9 cellular contexts compared by ENCODE assay signal in genomic region chr7:158957921-158958471, GRCh38.
DNase-seq lines count a peak whose midpoint lies in the region; ATAC-seq and TF ChIP-seq lines count a peak whose summit lies in the region.
"Had no signal": no experiment of that assay in that cellular context is flagged by ENCODE, and none has a peak within 500 bp of the region (broad histone marks: within the 10 kb centered on the region; RNA-seq: fewer than 3 reads in every experiment).

No MANE protein-coding gene starts in this region.

- peak; percentile 66 to 80 for ATAC-seq in left cardiac atrium

- H3K4me3 ChIP-seq in stomach (peak overlapping the region; percentile 18 to 42 (median 28)), sigmoid colon (no peak overlapping the region)
- H3K4me3 ChIP-seq: A549 had no signal

- WGBS in stomach, 5 donors: 7 to 36% (median 12%) methylated on average over 29 to 33 of the region's 33 CpGs
- 7 to 24% methylated on average over 33 of the region's 33 CpGs for WGBS in sigmoid colon, 2 donors

- no peaks in the 10 kb centered on the region for H3K36me3 ChIP-seq in stomach
- H3K36me3 ChIP-seq in sigmoid colon: no peaks in the 10 kb centered on the region

- POLR2A ChIA-PET in activated CD4-positive, alpha-beta memory T cell treated with anti-CD3 and anti-CD28 coated beads for 36 hours (lab: Charles Lee): no interaction called here

- H3K4me1 ChIP-seq in stomach (peaks cover 8 to 21% (median 13%) of the 10 kb centered on the region in 4 donors), sigmoid colon (peaks cover 0 to 15% (median 9%) of the 10 kb centered on the region in 4 donors)
- H3K4me1 ChIP-seq: A549 had no signal

- H3K27me3 ChIP-seq in stomach (peaks cover 0 to 24% (median 10%) of the 10 kb centered on the region in 3 donors), sigmoid colon (peaks cover 0 to 26% (median 11%) of the 10 kb centered on the region in 3 donors)

- CTCF ChIA-PET in activated CD4-positive, alpha-beta memory T cell treated with anti-CD3 and anti-CD28 coated beads for 36 hours (lab: Charles Lee): interaction anchor here (1.4 kb wide), 1 partner anchor 19 kb away, joined by 10 read pairs; no protein-coding TSS in a partner anchor

- H3K27ac Mint-ChIP-seq in activated CD4-positive, alpha-beta memory T cell treated with anti-CD3 and anti-CD28 coated beads for 36 hours: no peak overlapping the region

- intact Hi-C loops in activated CD4-positive, alpha-beta memory T cell treated with anti-CD3 and anti-CD28 coated beads for 36 hours (cut with micrococcal nuclease): no loop called here
- intact Hi-C loops in left cardiac atrium (cut with DNase I) (no loop called here), stomach (cut with DNase I; ENCODE audit: low total_unique reads) (no loop called here), sigmoid colon (cut with DNase I) (no loop called here)

- H3K9me3 ChIP-seq in stomach: no peaks in the 10 kb centered on the region
- H3K9me3 ChIP-seq in sigmoid colon: no peaks in the 10 kb centered on the region
- H3K9me3 ChIP-seq: A549 had no signal

- peaks cover 8% of the 10 kb centered on the region for H3K27me3 Mint-ChIP-seq in activated CD4-positive, alpha-beta memory T cell treated with anti-CD3 and anti-CD28 coated beads for 36 hours

- peaks cover 2% of the 10 kb centered on the region for H3K9me3 Mint-ChIP-seq in activated CD4-positive, alpha-beta memory T cell treated with anti-CD3 and anti-CD28 coated beads for 36 hours

- TF ChIP-seq EP300 in stomach (IDR thresholded peaks at IDR 0.05): no peak
- TF ChIP-seq EP300 in sigmoid colon (IDR thresholded peaks at IDR 0.05): no peak

- H3K27ac ChIP-seq in stomach (no peak overlapping the region), sigmoid colon (no peak overlapping the region)
- H3K27ac ChIP-seq: A549 had no signal

- no peaks in the 10 kb centered on the region for H3K36me3 Mint-ChIP-seq in activated CD4-positive, alpha-beta memory T cell treated with anti-CD3 and anti-CD28 coated beads for 36 hours

- TF ChIP-seq POLR2A in stomach (IDR thresholded peaks at IDR 0.05) (no peak), sigmoid colon (IDR thresholded peaks at IDR 0.05) (no peak)

- peaks cover 12% of the 10 kb centered on the region for H3K4me1 Mint-ChIP-seq in activated CD4-positive, alpha-beta memory T cell treated with anti-CD3 and anti-CD28 coated beads for 36 hours (ENCODE audit: low read depth)

- TF ChIP-seq CTCF in stomach (IDR thresholded peaks at IDR 0.05) (no peak), sigmoid colon (IDR thresholded peaks at IDR 0.05) (no peak)

- H3K4me3 Mint-ChIP-seq in activated CD4-positive, alpha-beta memory T cell treated with anti-CD3 and anti-CD28 coated beads for 36 hours: peak overlapping the region; percentile 61

- DNase-seq in NCI-H1417 (lab: John Stamatoyannopoulos, UW) (peak; percentile 89 to 91 (median 91)), NCI-H1417 treated with DMSO at 0.1 percent for 48 hours (lab: John Stamatoyannopoulos, UW) (no peak), NCI-H1092 (lab: John Stamatoyannopoulos, UW) (peak; percentile 49), left cardiac atrium (no peak), stomach (peak; percentile 83), AG08396 (ENCODE audit: low spot score) (no peak), sigmoid colon (no peak)
- peak; percentile 50 for DNase-seq in activated CD4-positive, alpha-beta memory T cell treated with anti-CD3 and anti-CD28 coated beads for 36 hours

Comparison
In these comparisons a context has a peak if more than half of its experiments do, and no peak if none do; other contexts are left out.
1. DNase-seq: peak in NCI-H1417 (3 of 3), NCI-H1092 (single experiment), activated CD4-positive, alpha-beta memory T cell treated with anti-CD3 and anti-CD28 coated beads for 36 hours (single experiment) and stomach (single experiment); none in NCI-H1417 treated with DMSO at 0.1 percent for 48 hours (single experiment), left cardiac atrium (single experiment), AG08396 (single experiment) and sigmoid colon (single experiment).
2. H3K4me3 ChIP-seq: peak in stomach (4 of 4); none in sigmoid colon (0 of 4).